Comparison of ENCODE assay signal across 11 cellular contexts in genomic region chr17:9072626-9073339, GRCh38. TPM values are rescaled to one million over a fixed set of nuclear protein-coding genes. Genes with fewer than 3 reads are reported as not detected.
DNase-seq lines count a peak whose midpoint lies in the region; ATAC-seq and TF ChIP-seq lines count a peak whose summit lies in the region.
"Had no signal": no experiment of that assay in that cellular context is flagged by ENCODE, and none has a peak within 500 bp of the region (broad histone marks: within the 10 kb centered on the region; RNA-seq: fewer than 3 reads in every experiment).

No MANE protein-coding gene starts in this region.

- H3K27me3 Mint-ChIP-seq in GM23338 (ENCODE audit: insufficient read depth, low read depth, poor library complexity): peaks cover 5% of the 10 kb centered on the region
- H3K27me3 Mint-ChIP-seq: CD4-positive, CD25-positive, alpha-beta regulatory T cell had no signal

- no peaks in the 10 kb centered on the region for H3K79me2 ChIP-seq in GM23338 (replicated peaks; ENCODE audit: insufficient read depth)

- peak overlapping the region; percentile 4 to 46 for H3K4me3 ChIP-seq in ascending aorta
- peak overlapping the region in 1 of 2 donors; percentile 32 for H3K4me3 ChIP-seq in muscle layer of duodenum (ENCODE audit: low read depth in 1 of 2, low read length in 2 of 2)
- peak overlapping the region in 1 of 4 donors; percentile 3 for H3K4me3 ChIP-seq in upper lobe of left lung
- no peak overlapping the region for H3K4me3 ChIP-seq in GM23338

- no peak overlapping the region for H3K4me2 ChIP-seq in GM23338

- H3K4me1 ChIP-seq in ascending aorta: peaks cover 14 to 34% of the 10 kb centered on the region in 2 donors
- H3K4me1 ChIP-seq in muscle layer of duodenum (ENCODE audit: control insufficient read depth in 1 of 2, insufficient read depth in 2 of 2, low read length in 2 of 2): peaks cover 9 to 31% of the 10 kb centered on the region in 2 donors
- H3K4me1 ChIP-seq in upper lobe of left lung: peaks cover 0 to 11% (median 6%) of the 10 kb centered on the region in 4 donors
- H3K4me1 ChIP-seq in GM23338 (ENCODE audit: insufficient read depth): no peaks in the 10 kb centered on the region

- H3K27ac ChIP-seq in ascending aorta (peak overlapping the region; percentile 69 to 82), muscle layer of duodenum (ENCODE audit: low read length) (peak overlapping the region; percentile 57), upper lobe of left lung (peak overlapping the region; percentile 36 to 70 (median 50)), GM23338 (ENCODE audit: low read depth) (no peak overlapping the region)

- TF ChIP-seq POLR2A in upper lobe of left lung (IDR thresholded peaks at IDR 0.05): no peak

- H3K4me3 Mint-ChIP-seq in GM23338: no peak overlapping the region
- H3K4me3 Mint-ChIP-seq: CD4-positive, CD25-positive, alpha-beta regulatory T cell; T-helper 1 cell treated with Interleukin-12 subunit alpha and Interleukin-12 subunit beta and Interleukin-4 antibody, amounts not matched to agents 30 μg/mL and 1 μg/mL, for 36 hours had no signal

- no peaks in the 10 kb centered on the region for H3K36me3 Mint-ChIP-seq in GM23338 (ENCODE audit: low read depth)
- H3K36me3 Mint-ChIP-seq: CD4-positive, CD25-positive, alpha-beta regulatory T cell had no signal

- H3K9me3 Mint-ChIP-seq in GM23338: no peaks in the 10 kb centered on the region
- H3K9me3 Mint-ChIP-seq: T-helper 1 cell treated with Interleukin-12 subunit alpha and Interleukin-12 subunit beta and Interleukin-4 antibody, amounts not matched to agents 30 μg/mL and 1 μg/mL, for 36 hours had no signal

- no peaks in the 10 kb centered on the region for H3K9me3 ChIP-seq in ascending aorta
- no peaks in the 10 kb centered on the region for H3K9me3 ChIP-seq in muscle layer of duodenum (ENCODE audit: control insufficient read depth in 1 of 2, low read length in 2 of 2)
- H3K9me3 ChIP-seq in upper lobe of left lung: no peaks in the 10 kb centered on the region

- 0 out of 2 replicates have a peak, but pooled peaks cover 5% of the 10 kb centered on the region for H3K9me2 ChIP-seq in GM23338 (ENCODE audit: insufficient read depth)

- no peaks in the 10 kb centered on the region for H3K36me3 ChIP-seq in ascending aorta
- no peaks in the 10 kb centered on the region for H3K36me3 ChIP-seq in muscle layer of duodenum (ENCODE audit: control insufficient read depth in 1 of 2, insufficient read depth in 2 of 2, low read length in 2 of 2)
- H3K36me3 ChIP-seq in upper lobe of left lung: no peaks in the 10 kb centered on the region
- no peaks in the 10 kb centered on the region for H3K36me3 ChIP-seq in GM23338 (ENCODE audit: insufficient read depth)

- H3F3A ChIP-seq in GM23338 (replicated peaks; ENCODE audit: low read depth): no peaks in the 10 kb centered on the region

- DNase-seq in ascending aorta (ENCODE audit: low spot score in 2 of 2): peak in 1 of 2 donors; percentile 84
- peak; percentile 82 for DNase-seq in Right ventricle myocardium superior
- peak in 1 of 2 donors; percentile 38 for DNase-seq in upper lobe of left lung
- no peak for DNase-seq in GM23338 (ENCODE audit: low spot score)
- DNase-seq: activated CD4-positive, alpha-beta T cell treated with anti-CD3 and anti-CD28 coated beads for 48 hours; CD4-positive, CD25-positive, alpha-beta regulatory T cell; OCI-M1 had no signal

- H3K27ac Mint-ChIP-seq in GM23338: no peak overlapping the region
- H3K27ac Mint-ChIP-seq: CD4-positive, CD25-positive, alpha-beta regulatory T cell; T-helper 1 cell treated with Interleukin-12 subunit alpha and Interleukin-12 subunit beta and Interleukin-4 antibody, amounts not matched to agents 30 μg/mL and 1 μg/mL, for 36 hours had no signal

- TF ChIP-seq EP300 in upper lobe of left lung (IDR thresholded peaks at IDR 0.05): no peak

- no peak overlapping the region for H2AFZ ChIP-seq in GM23338

- intact Hi-C loops in ascending aorta (cut with DNase I): loop anchor here (1.0 to 5.0 kb wide), 3 partner anchors 18 to 69 kb away; partner anchors contain the start of gene NTN1
- intact Hi-C loops in Right ventricle myocardium superior (cut with DNase I): no loop called here

- no peak for TF ChIP-seq CTCF in ascending aorta (IDR thresholded peaks at IDR 0.05)
- TF ChIP-seq CTCF in upper lobe of left lung (IDR thresholded peaks at IDR 0.05): no peak
- no peak for TF ChIP-seq CTCF in GM23338 (conservative IDR thresholded peaks at IDR 0.05; ENCODE audit: low read depth in 2 of 2)

- H4K20me1 ChIP-seq in GM23338 (replicated peaks; ENCODE audit: insufficient read depth): no peaks in the 10 kb centered on the region

- 40 to 50% methylated on average over 19 of the region's 19 CpGs for WGBS in upper lobe of left lung, 2 donors

- H3K4me1 Mint-ChIP-seq in GM23338: 0 out of 3 replicates have a peak, but pooled peaks cover 2% of the 10 kb centered on the region

- no peaks in the 10 kb centered on the region for H3K27me3 ChIP-seq in ascending aorta
- no peaks in the 10 kb centered on the region for H3K27me3 ChIP-seq in muscle layer of duodenum (ENCODE audit: low read depth, low read length)
- H3K27me3 ChIP-seq in upper lobe of left lung: no peaks in the 10 kb centered on the region
- H3K27me3 ChIP-seq in GM23338 (ENCODE audit: insufficient read depth): no peaks in the 10 kb centered on the region

- ATAC-seq in Right ventricle myocardium superior (ENCODE audit: poor library complexity) (peak; percentile 60), upper lobe of left lung (ENCODE audit: low FRiP score in 2 of 2) (peak in 1 of 2 donors; percentile 36), HG03432 (IDR thresholded peaks at IDR 0.05; ENCODE audit: unreplicated experiment) (no peak), GM23338 (no peak), GM21786 (IDR thresholded peaks at IDR 0.05; ENCODE audit: unreplicated experiment) (no peak)

TF ChIP-seq in GM23338, 12 proteins besides CTCF, POLR2A, EP300 and RAD21 (continues in another document):
- TF ChIP-seq NANOG (IDR thresholded peaks at IDR 0.05; ENCODE audit: borderline replicate concordance): no peak
- TF ChIP-seq POLR2AphosphoS5 (IDR thresholded peaks at IDR 0.05; ENCODE audit: low read depth): no peak
- TF ChIP-seq REST (IDR thresholded peaks at IDR 0.05; ENCODE audit: unreplicated experiment): no peak
- no peak for TF ChIP-seq STAT1 (IDR thresholded peaks at IDR 0.05; ENCODE audit: unreplicated experiment)
- TF ChIP-seq EZH2 (IDR thresholded peaks at IDR 0.05; ENCODE audit: low read depth, unreplicated experiment): no peak
- no peak for TF ChIP-seq CREB1 (CRISPR knock-in tag; IDR thresholded peaks at IDR 0.05; ENCODE audit: low read depth)
- no peak for TF ChIP-seq ETS1 (IDR thresholded peaks at IDR 0.05)
- no peak for TF ChIP-seq JUNB (IDR thresholded peaks at IDR 0.05; ENCODE audit: unreplicated experiment)
- no peak for TF ChIP-seq ZNF331 (CRISPR knock-in tag; IDR thresholded peaks at IDR 0.05; ENCODE audit: low read depth)

RNA-seq across cellular contexts. Expression of gene NTN1, which starts 51.5 kb away (rescaled TPM):
- 29.6 TPM for total RNA-seq in ascending aorta
- total RNA-seq in Right ventricle myocardium superior: 19.4 TPM
- 1 to 10 TPM; 2.6 to 9.1 (median 4.1) TPM for total RNA-seq in upper lobe of left lung
- 2.6 and 3.0 TPM in 2 replicates for total RNA-seq in GM23338 (2014; rRNA removed; shearing (Covaris generic))
- 0.57 and 0.64 TPM in 2 replicates for polyA plus RNA-seq in GM23338 (2016; fragmentation: Nextera tagmentation; extraction: Ambion mirVana)
- total RNA-seq: CD4-positive, CD25-positive, alpha-beta regulatory T cell had no signal
